ENCODE assay signal across 8 cellular contexts in the genomic region with DNA sequence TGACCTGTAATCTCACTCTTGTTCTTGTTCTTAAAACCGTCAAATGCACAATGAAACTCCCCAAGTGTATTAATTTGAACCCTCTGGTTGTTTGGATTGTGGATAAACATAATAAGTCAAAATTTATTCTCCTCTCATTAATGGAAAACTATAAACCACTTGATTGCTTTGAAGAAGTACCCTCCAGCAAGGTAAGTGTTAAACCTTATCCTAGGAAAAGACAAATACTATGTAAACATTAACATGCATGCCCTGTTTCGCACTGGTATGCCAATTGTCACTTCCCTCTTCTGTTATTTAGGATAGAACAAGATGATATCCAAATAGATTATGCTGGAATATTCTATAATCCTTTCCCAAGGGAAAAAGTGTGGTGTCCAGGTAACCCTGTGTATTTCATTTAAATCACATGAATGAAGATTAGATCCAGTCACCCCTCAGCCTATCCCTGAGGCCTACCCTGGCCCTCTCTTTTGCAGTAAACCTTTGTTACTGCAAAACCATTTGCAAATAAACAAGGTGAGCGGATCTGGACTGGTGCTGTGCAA. TPM values are rescaled to one million over a fixed set of nuclear protein-coding genes. Genes with fewer than 3 reads are reported as not detected.
DNase-seq lines count a peak whose midpoint lies in the region; ATAC-seq and TF ChIP-seq lines count a peak whose summit lies in the region.

No MANE protein-coding gene starts in this region.

- 0 out of 2 replicates have a peak, but pooled peaks cover 3% of the 10 kb centered on the region for H3K9me3 ChIP-seq in SJSA1 (replicated peaks)

- ATAC-seq in GM19043 (IDR thresholded peaks at IDR 0.05; ENCODE audit: low read depth, unreplicated experiment): peak; percentile 16
- ATAC-seq in GM18861 (IDR thresholded peaks at IDR 0.05; ENCODE audit: unreplicated experiment): no peak

- TF ChIP-seq CTCF in fibroblast of the aortic adventitia (IDR thresholded peaks at IDR 0.05; ENCODE audit: insufficient read depth, low read length): no peak
- no peak for TF ChIP-seq CTCF in GM20000 (IDR thresholded peaks at IDR 0.05; ENCODE audit: extremely low read depth, missing control alignments)

- H3K36me3 ChIP-seq in SJSA1: peaks cover 14% of the 10 kb centered on the region

- H3K4me1 ChIP-seq in SJSA1 (replicated peaks): peaks cover 18% of the 10 kb centered on the region

- H3K4me3 ChIP-seq in SJSA1: peak overlapping the region; percentile 62
- H3K4me3 ChIP-seq in fibroblast of the aortic adventitia (ENCODE audit: low read depth, low read length): peak overlapping the region; percentile 85
- H3K4me3 ChIP-seq in skeletal muscle cell (ENCODE audit: low read depth, low read length): peak overlapping the region; percentile 77

- no peaks in the 10 kb centered on the region for H3K27me3 ChIP-seq in SJSA1 (replicated peaks)

- DNase-seq in SJSA1 (ENCODE audit: low read depth in 1 of 2, low spot score in 2 of 2) (peak in 1 of 2 experiments; percentile 14), fibroblast of the aortic adventitia (ENCODE audit: low read depth) (no peak), skeletal muscle cell (ENCODE audit: low read depth) (no peak), GM20000 (ENCODE audit: low spot score) (no peak), NCI-H146 (lab: John Stamatoyannopoulos, UW) (no peak), activated gamma-delta T cell treated with Interleukin-2 at 50 U/mL for 16 hours (no peak)

- no peak overlapping the region for H3K27ac ChIP-seq in SJSA1

RNA-seq across cellular contexts. Expression of gene ADI1, which starts 1.3 kb away (rescaled TPM):
- 78.2 and 82.7 TPM in 2 replicates for total RNA-seq in SJSA1 (2014; rRNA removed; shearing (Covaris generic))
- total RNA-seq in fibroblast of the aortic adventitia (ENCODE audit: low replicate concordance): 41.6 and 44.7 TPM in 2 replicates

RNA-seq across cellular contexts. Expression of gene RNASEH1, which starts 40.1 kb away (rescaled TPM):
- total RNA-seq in SJSA1 (2014; rRNA removed; shearing (Covaris generic)): 53.0 and 57.8 TPM in 2 replicates
- total RNA-seq in fibroblast of the aortic adventitia (ENCODE audit: low replicate concordance): 29.2 and 33.4 TPM in 2 replicates

RNA-seq across cellular contexts. Expression of gene RPS7, which starts 57.0 kb away (rescaled TPM):
- total RNA-seq in SJSA1 (2014; rRNA removed; shearing (Covaris generic)): 2,552 and 3,656 TPM in 2 replicates
- 2,605 and 11,651 TPM in 2 replicates for total RNA-seq in fibroblast of the aortic adventitia (ENCODE audit: low replicate concordance)
